In the genomic region with DNA sequence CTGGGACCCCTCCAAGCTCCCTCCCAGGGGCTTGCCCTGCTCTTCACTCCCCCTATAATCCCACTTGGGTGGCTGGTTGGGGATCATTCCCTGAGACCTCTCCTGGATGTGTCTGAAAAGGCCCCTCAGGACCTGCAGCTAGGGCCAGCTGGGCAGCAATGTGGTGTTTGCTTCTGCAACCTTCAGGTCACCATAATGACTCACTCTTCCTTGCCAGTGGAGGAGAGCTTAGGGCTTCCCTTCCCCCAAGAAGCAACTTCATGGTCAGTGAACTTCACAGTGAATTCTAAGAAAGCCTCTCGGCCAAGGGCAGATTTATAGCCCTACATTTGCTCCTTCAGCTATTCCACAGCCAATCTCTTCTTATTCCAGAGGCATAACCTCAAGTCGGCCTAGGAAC, we compare ENCODE assay signal across 14 cellular contexts. TPM values are rescaled to one million over a fixed set of nuclear protein-coding genes. Genes with fewer than 3 reads are reported as not detected.
DNase-seq lines count a peak whose midpoint lies in the region; ATAC-seq and TF ChIP-seq lines count a peak whose summit lies in the region.
"Had no signal": no experiment of that assay in that cellular context is flagged by ENCODE, and none has a peak within 500 bp of the region (broad histone marks: within the 10 kb centered on the region; RNA-seq: fewer than 3 reads in every experiment).

No MANE protein-coding gene starts in this region.

- H3K9me2 ChIP-seq in HCT116 (ENCODE audit: insufficient read depth) = no peaks in the 10 kb centered on the region

- no peak overlapping the region for H2AFZ ChIP-seq in HCT116 (ENCODE audit: low read depth, low read length, poor library complexity, severe bottlenecking)

- TF ChIP-seq RAD21 in HCT116 (IDR thresholded peaks at IDR 0.05; ENCODE audit: low read depth) = no peak

- CTCF ChIA-PET in HCT116 (lab: Charles Lee) = no interaction called here
- CTCF ChIA-PET in activated CD4-positive, alpha-beta memory T cell treated with anti-CD3 and anti-CD28 coated beads, Interleukin-2, amount 10 ng/mL, durations not matched to agents 7 days and 5 days (lab: Charles Lee) = interaction anchor here (2.3 kb wide), 1 partner anchor 94 kb away, joined by 6 read pairs; no protein-coding TSS in a partner anchor

- RAD21 ChIA-PET in HCT116 (lab: Charles Lee; ENCODE audit: low non-redundant PET in 1 of 2, low total read pairs in 2 of 2, uncharacterized antibody in 2 of 2, unreplicated experiment in 2 of 2) = no interaction called here

- H3K4me2 ChIP-seq in HCT116 (ENCODE audit: low read length) = peak overlapping the region; percentile 63

- TF ChIP-seq CTCF in HCT116 (IDR thresholded peaks at IDR 0.05 in 2 of 3, conservative IDR thresholded peaks at IDR 0.05 in 1 of 3; ENCODE audit: borderline replicate concordance in 1 of 3, insufficient read depth in 1 of 3, low read depth in 2 of 3, low read length in 2 of 3) (no peak), foreskin fibroblast (IDR thresholded peaks at IDR 0.05; ENCODE audit: low read depth, low read length) (no peak), ascending aorta (IDR thresholded peaks at IDR 0.05) (no peak)

- TF ChIP-seq POLR2A in HCT116 (IDR thresholded peaks at IDR 0.05; ENCODE audit: borderline replicate concordance, extremely low read depth, insufficient read depth, insufficient read length) = no peak

- no peaks in the 10 kb centered on the region for H3K36me3 ChIP-seq in HCT116 (ENCODE audit: control insufficient read depth in 1 of 2, insufficient read depth in 2 of 2, low read length in 2 of 2)
- no peaks in the 10 kb centered on the region for H3K36me3 ChIP-seq in ascending aorta
- H3K36me3 ChIP-seq: pancreas, SJSA1 had no signal

- H3K4me1 Mint-ChIP-seq in activated CD4-positive, alpha-beta memory T cell treated with anti-CD3 and anti-CD28 coated beads, Interleukin-2, amount 10 ng/mL, durations not matched to agents 7 days and 5 days = peaks cover 61% of the 10 kb centered on the region
- H3K4me1 Mint-ChIP-seq: endodermal cell had no signal

- H3K79me2 ChIP-seq in HCT116 (ENCODE audit: insufficient read depth, low read length) = no peaks in the 10 kb centered on the region

- H3K4me1 ChIP-seq in HCT116 (ENCODE audit: control insufficient read depth in 1 of 2, insufficient read depth in 2 of 2, low read length in 2 of 2) = peaks cover 14 to 20% of the 10 kb centered on the region in 2 experiments
- H3K4me1 ChIP-seq in ascending aorta = no peaks in the 10 kb centered on the region
- H3K4me1 ChIP-seq: pancreas, SJSA1 had no signal

- no peak overlapping the region for H3K9ac ChIP-seq in HCT116 (ENCODE audit: low read length)

- peak overlapping the region; percentile 92 for H3K27ac Mint-ChIP-seq in activated CD4-positive, alpha-beta memory T cell treated with anti-CD3 and anti-CD28 coated beads, Interleukin-2, amount 10 ng/mL, durations not matched to agents 7 days and 5 days
- H3K27ac Mint-ChIP-seq: endodermal cell, type B pancreatic cell had no signal

- H3K27me3 Mint-ChIP-seq in activated CD4-positive, alpha-beta memory T cell treated with anti-CD3 and anti-CD28 coated beads, Interleukin-2, amount 10 ng/mL, durations not matched to agents 7 days and 5 days = no peaks in the 10 kb centered on the region

- intact Hi-C loops in HCT116 (cut with micrococcal nuclease) (no loop called here), ascending aorta (cut with DNase I) (no loop called here)

- peak; percentile 24; the same call in 1 of the 2 replicates for ATAC-seq in HCT116
- no peak for ATAC-seq in left lobe of liver
- ATAC-seq in GM18858 (IDR thresholded peaks at IDR 0.05; ENCODE audit: unreplicated experiment) = no peak
- ATAC-seq: left colon, pancreas had no signal

- H3K27ac ChIP-seq in HCT116 (ENCODE audit: low read depth, low read length) (no peak overlapping the region), ascending aorta (no peak overlapping the region)
- H3K27ac ChIP-seq: pancreas, SJSA1 had no signal

- H3K27me3 ChIP-seq in HCT116 (ENCODE audit: insufficient read depth, low read length) (no peaks in the 10 kb centered on the region), ascending aorta (no peaks in the 10 kb centered on the region)
- H3K27me3 ChIP-seq: pancreas had no signal

- POLR2A ChIA-PET in HCT116 (lab: Charles Lee) = no interaction called here
- POLR2A ChIA-PET in activated CD4-positive, alpha-beta memory T cell treated with anti-CD3 and anti-CD28 coated beads, Interleukin-2, amount 10 ng/mL, durations not matched to agents 7 days and 5 days (lab: Charles Lee) = interaction anchor here (0.6 to 1.8 kb wide), 16 partner anchors 9 to 1936 kb away, joined by 3 to 11 read pairs (median 4); a partner anchor contains a TSS

- H3K4me3 Mint-ChIP-seq in activated CD4-positive, alpha-beta memory T cell treated with anti-CD3 and anti-CD28 coated beads, Interleukin-2, amount 10 ng/mL, durations not matched to agents 7 days and 5 days = peak overlapping the region; percentile 68
- H3K4me3 Mint-ChIP-seq: endodermal cell, type B pancreatic cell had no signal

- DNase-seq in AG20443 (ENCODE audit: low spot score) (peak; percentile 71), HCT116 (ENCODE audit: low read depth, low spot score) (no peak), foreskin fibroblast (peak; percentile 12 to 16), dedifferentiated amniotic fluid mesenchymal stem cell (ENCODE audit: extremely low spot score) (no peak), left lobe of liver (ENCODE audit: low spot score) (no peak), ascending aorta (ENCODE audit: low spot score in 2 of 2) (no peak)
- no peak for DNase-seq in activated CD4-positive, alpha-beta memory T cell treated with anti-CD3 and anti-CD28 coated beads, Interleukin-2, amount 10 ng/mL, durations not matched to agents 7 days and 5 days
- DNase-seq: endodermal cell, left colon, NCI-H2171, pancreas had no signal

- H3K4me3 ChIP-seq in HCT116 (replicated peaks in 1 of 2; ENCODE audit: low read depth in 1 of 2, low read length in 2 of 2) = peak overlapping the region in 1 of 2 experiments; percentile 12; a peak in 1 of 4 replicates
- H3K4me3 ChIP-seq in foreskin fibroblast (ENCODE audit: low read depth in 1 of 2, low read length in 2 of 2) = no peak overlapping the region
- H3K4me3 ChIP-seq in ascending aorta = no peak overlapping the region
- H3K4me3 ChIP-seq: pancreas, SJSA1 had no signal

- BruUV-seq in HCT116 (replicated peaks; lab: Mats Ljungman, UMichigan) = no TSS peak

- H3K9me3 Mint-ChIP-seq in activated CD4-positive, alpha-beta memory T cell treated with anti-CD3 and anti-CD28 coated beads, Interleukin-2, amount 10 ng/mL, durations not matched to agents 7 days and 5 days = peaks cover 16% of the 10 kb centered on the region
- H3K9me3 Mint-ChIP-seq: endodermal cell, type B pancreatic cell had no signal

- no peaks in the 10 kb centered on the region for H3K9me3 ChIP-seq in HCT116 (ENCODE audit: control insufficient read depth in 1 of 2, insufficient read depth in 1 of 2, low read depth in 1 of 2, low read length in 2 of 2)
- no peaks in the 10 kb centered on the region for H3K9me3 ChIP-seq in ascending aorta
- H3K9me3 ChIP-seq: pancreas, SJSA1 had no signal

- no peaks in the 10 kb centered on the region for H4K20me1 ChIP-seq in HCT116 (ENCODE audit: insufficient read depth)

- H3K36me3 Mint-ChIP-seq in activated CD4-positive, alpha-beta memory T cell treated with anti-CD3 and anti-CD28 coated beads, Interleukin-2, amount 10 ng/mL, durations not matched to agents 7 days and 5 days (ENCODE audit: low read depth) = peaks cover 19% of the 10 kb centered on the region
- H3K36me3 Mint-ChIP-seq: type B pancreatic cell had no signal

TF ChIP-seq in HCT116, 20 proteins besides CTCF, POLR2A, EP300 and RAD21:
- TF ChIP-seq ZFX (IDR thresholded peaks at IDR 0.05) (no peak), EZH2phosphoT487 (IDR thresholded peaks at IDR 0.05; ENCODE audit: borderline replicate concordance) (no peak), SRF (IDR thresholded peaks at IDR 0.05; ENCODE audit: low read depth) (no peak), CBX3 (IDR thresholded peaks at IDR 0.05; ENCODE audit: low read depth) (no peak), SP1 (IDR thresholded peaks at IDR 0.05; ENCODE audit: low read depth) (no peak), YY1 (IDR thresholded peaks at IDR 0.05; ENCODE audit: extremely low read depth, insufficient replicate concordance, low read depth, low read length) (no peak), POLR2AphosphoS5 (IDR thresholded peaks at IDR 0.05; ENCODE audit: low read depth, low read length) (no peak), JUND (IDR thresholded peaks at IDR 0.05) (no peak)
- TF ChIP-seq, protein P1, sequence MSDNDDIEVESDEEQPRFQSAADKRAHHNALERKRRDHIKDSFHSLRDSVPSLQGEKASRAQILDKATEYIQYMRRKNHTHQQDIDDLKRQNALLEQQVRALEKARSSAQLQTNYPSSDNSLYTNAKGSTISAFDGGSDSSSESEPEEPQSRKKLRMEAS (IDR thresholded peaks at IDR 0.05) = no peak
- TF ChIP-seq, protein P2, sequence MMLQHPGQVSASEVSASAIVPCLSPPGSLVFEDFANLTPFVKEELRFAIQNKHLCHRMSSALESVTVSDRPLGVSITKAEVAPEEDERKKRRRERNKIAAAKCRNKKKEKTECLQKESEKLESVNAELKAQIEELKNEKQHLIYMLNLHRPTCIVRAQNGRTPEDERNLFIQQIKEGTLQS (IDR thresholded peaks at IDR 0.05) = no peak

RNA-seq across cellular contexts. Expression of a gene that starts 45.1 kb away (rescaled TPM):
- total RNA-seq in HCT116 (2021; ENCODE audit: unreplicated experiment) (18.3 TPM), left lobe of liver (4.2 TPM), ascending aorta (21.3 TPM)
- 11.6 and 16.8 TPM in 2 replicates for polyA plus RNA-seq in HCT116 (2012)
- 10 to 100 TPM; 38.7 to 42.3 TPM for total RNA-seq in activated CD4-positive, alpha-beta memory T cell treated with anti-CD3 and anti-CD28 coated beads, Interleukin-2, amount 10 ng/mL, durations not matched to agents 7 days and 5 days

Comparison
In these comparisons a context has a peak if more than half of its experiments do, and no peak if none do; other contexts are left out.
1. DNase-seq: peak in AG20443 (single experiment) and foreskin fibroblast (2 of 2); none in HCT116 (single experiment), activated CD4-positive, alpha-beta memory T cell treated with anti-CD3 and anti-CD28 coated beads, Interleukin-2, amount 10 ng/mL, durations not matched to agents 7 days and 5 days (single experiment), dedifferentiated amniotic fluid mesenchymal stem cell (single experiment), left lobe of liver (single experiment) and ascending aorta (0 of 2).